1 cellular context compared by ENCODE assay signal in the genomic region with DNA sequence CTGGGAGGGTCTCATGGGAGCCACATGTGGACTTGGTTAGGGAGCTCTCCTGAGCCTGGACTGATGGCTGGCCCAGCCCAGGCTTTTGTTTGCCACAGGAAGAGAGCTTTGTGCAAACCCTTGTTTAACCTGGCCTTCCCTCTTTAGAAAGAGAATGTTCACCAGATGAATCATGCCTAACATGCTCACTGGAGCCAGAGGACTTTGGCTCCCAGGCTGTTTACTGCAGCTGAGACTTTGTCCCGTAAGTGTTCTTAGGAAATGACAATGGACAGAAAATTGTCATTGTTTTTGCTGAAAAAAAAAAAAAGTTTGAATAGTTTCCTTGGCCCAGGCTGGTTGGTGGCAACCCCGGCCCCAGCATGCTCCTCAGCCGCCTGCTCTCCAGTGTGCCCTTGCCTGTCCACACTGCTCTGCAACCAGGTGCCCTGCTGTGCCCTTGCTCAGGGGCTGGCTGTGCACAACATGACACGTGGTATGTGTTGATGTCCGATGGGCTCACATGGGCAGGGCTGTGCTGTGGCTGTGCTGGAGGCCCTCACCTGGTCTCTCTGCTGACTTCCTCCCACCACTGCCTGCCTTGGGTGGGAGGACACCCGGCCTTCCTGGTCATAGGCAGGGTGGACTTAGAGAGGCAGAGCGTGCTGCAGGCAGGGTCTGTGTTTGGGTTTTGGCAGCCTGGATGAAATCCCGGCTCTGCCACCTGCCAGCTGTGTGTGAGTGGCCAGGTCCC.
TF ChIP-seq lines count a peak whose summit lies in the region.

No MANE protein-coding gene starts in this region.

TF ChIP-seq in HepG2, 621 proteins besides CTCF, POLR2A, EP300 and RAD21 (continued from another document):
- TF ChIP-seq, protein P1, sequence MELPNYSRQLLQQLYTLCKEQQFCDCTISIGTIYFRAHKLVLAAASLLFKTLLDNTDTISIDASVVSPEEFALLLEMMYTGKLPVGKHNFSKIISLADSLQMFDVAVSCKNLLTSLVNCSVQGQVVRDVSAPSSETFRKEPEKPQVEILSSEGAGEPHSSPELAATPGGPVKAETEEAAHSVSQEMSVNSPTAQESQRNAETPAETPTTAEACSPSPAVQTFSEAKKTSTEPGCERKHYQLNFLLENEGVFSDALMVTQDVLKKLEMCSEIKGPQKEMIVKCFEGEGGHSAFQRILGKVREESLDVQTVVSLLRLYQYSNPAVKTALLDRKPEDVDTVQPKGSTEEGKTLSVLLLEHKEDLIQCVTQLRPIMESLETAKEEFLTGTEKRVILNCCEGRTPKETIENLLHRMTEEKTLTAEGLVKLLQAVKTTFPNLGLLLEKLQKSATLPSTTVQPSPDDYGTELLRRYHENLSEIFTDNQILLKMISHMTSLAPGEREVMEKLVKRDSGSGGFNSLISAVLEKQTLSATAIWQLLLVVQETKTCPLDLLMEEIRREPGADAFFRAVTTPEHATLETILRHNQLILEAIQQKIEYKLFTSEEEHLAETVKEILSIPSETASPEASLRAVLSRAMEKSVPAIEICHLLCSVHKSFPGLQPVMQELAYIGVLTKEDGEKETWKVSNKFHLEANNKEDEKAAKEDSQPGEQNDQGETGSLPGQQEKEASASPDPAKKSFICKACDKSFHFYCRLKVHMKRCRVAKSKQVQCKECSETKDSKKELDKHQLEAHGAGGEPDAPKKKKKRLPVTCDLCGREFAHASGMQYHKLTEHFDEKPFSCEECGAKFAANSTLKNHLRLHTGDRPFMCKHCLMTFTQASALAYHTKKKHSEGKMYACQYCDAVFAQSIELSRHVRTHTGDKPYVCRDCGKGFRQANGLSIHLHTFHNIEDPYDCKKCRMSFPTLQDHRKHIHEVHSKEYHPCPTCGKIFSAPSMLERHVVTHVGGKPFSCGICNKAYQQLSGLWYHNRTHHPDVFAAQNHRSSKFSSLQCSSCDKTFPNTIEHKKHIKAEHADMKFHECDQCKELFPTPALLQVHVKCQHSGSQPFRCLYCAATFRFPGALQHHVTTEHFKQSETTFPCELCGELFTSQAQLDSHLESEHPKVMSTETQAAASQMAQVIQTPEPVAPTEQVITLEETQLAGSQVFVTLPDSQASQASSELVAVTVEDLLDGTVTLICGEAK (IDR thresholded peaks at IDR 0.05) = no peak
- TF ChIP-seq, protein P1 (CRISPR knock-in tag; IDR thresholded peaks at IDR 0.05) = peak; percentile 73
- TF ChIP-seq ZNF20 (CRISPR knock-in tag; IDR thresholded peaks at IDR 0.05) = no peak
- TF ChIP-seq SALL1 (CRISPR knock-in tag; IDR thresholded peaks at IDR 0.05) = peak; percentile 93
- no peak for TF ChIP-seq ZNF451 (CRISPR knock-in tag; IDR thresholded peaks at IDR 0.05)
- TF ChIP-seq, protein P2, sequence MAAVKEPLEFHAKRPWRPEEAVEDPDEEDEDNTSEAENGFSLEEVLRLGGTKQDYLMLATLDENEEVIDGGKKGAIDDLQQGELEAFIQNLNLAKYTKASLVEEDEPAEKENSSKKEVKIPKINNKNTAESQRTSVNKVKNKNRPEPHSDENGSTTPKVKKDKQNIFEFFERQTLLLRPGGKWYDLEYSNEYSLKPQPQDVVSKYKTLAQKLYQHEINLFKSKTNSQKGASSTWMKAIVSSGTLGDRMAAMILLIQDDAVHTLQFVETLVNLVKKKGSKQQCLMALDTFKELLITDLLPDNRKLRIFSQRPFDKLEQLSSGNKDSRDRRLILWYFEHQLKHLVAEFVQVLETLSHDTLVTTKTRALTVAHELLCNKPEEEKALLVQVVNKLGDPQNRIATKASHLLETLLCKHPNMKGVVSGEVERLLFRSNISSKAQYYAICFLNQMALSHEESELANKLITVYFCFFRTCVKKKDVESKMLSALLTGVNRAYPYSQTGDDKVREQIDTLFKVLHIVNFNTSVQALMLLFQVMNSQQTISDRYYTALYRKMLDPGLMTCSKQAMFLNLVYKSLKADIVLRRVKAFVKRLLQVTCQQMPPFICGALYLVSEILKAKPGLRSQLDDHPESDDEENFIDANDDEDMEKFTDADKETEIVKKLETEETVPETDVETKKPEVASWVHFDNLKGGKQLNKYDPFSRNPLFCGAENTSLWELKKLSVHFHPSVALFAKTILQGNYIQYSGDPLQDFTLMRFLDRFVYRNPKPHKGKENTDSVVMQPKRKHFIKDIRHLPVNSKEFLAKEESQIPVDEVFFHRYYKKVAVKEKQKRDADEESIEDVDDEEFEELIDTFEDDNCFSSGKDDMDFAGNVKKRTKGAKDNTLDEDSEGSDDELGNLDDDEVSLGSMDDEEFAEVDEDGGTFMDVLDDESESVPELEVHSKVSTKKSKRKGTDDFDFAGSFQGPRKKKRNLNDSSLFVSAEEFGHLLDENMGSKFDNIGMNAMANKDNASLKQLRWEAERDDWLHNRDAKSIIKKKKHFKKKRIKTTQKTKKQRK (IDR thresholded peaks at IDR 0.05; ENCODE audit: low read length) = no peak
- TF ChIP-seq MBNL3 (CRISPR knock-in tag; conservative IDR thresholded peaks at IDR 0.05) = no peak
- TF ChIP-seq SIX1 (CRISPR knock-in tag; IDR thresholded peaks at IDR 0.05; ENCODE audit: borderline replicate concordance) = no peak
- TF ChIP-seq, protein P3, sequence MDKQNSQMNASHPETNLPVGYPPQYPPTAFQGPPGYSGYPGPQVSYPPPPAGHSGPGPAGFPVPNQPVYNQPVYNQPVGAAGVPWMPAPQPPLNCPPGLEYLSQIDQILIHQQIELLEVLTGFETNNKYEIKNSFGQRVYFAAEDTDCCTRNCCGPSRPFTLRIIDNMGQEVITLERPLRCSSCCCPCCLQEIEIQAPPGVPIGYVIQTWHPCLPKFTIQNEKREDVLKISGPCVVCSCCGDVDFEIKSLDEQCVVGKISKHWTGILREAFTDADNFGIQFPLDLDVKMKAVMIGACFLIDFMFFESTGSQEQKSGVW (CRISPR knock-in tag; IDR thresholded peaks at IDR 0.05; ENCODE audit: borderline replicate concordance) = no peak
- no peak for TF ChIP-seq POLR2AphosphoS5 (IDR thresholded peaks at IDR 0.05; ENCODE audit: low read depth, low read length)
- no peak for TF ChIP-seq ONECUT2 (CRISPR knock-in tag; IDR thresholded peaks at IDR 0.05)
- TF ChIP-seq MAFG (CRISPR knock-in tag; IDR thresholded peaks at IDR 0.05) = no peak
- TF ChIP-seq ZBTB7A (CRISPR knock-in tag; IDR thresholded peaks at IDR 0.05) = peak; percentile 31; the same call in 1 of the 2 replicates
- TF ChIP-seq, protein P4, sequence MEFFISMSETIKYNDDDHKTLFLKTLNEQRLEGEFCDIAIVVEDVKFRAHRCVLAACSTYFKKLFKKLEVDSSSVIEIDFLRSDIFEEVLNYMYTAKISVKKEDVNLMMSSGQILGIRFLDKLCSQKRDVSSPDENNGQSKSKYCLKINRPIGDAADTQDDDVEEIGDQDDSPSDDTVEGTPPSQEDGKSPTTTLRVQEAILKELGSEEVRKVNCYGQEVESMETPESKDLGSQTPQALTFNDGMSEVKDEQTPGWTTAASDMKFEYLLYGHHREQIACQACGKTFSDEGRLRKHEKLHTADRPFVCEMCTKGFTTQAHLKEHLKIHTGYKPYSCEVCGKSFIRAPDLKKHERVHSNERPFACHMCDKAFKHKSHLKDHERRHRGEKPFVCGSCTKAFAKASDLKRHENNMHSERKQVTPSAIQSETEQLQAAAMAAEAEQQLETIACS (CRISPR knock-in tag; IDR thresholded peaks at IDR 0.05) = no peak
- TF ChIP-seq, protein P5, sequence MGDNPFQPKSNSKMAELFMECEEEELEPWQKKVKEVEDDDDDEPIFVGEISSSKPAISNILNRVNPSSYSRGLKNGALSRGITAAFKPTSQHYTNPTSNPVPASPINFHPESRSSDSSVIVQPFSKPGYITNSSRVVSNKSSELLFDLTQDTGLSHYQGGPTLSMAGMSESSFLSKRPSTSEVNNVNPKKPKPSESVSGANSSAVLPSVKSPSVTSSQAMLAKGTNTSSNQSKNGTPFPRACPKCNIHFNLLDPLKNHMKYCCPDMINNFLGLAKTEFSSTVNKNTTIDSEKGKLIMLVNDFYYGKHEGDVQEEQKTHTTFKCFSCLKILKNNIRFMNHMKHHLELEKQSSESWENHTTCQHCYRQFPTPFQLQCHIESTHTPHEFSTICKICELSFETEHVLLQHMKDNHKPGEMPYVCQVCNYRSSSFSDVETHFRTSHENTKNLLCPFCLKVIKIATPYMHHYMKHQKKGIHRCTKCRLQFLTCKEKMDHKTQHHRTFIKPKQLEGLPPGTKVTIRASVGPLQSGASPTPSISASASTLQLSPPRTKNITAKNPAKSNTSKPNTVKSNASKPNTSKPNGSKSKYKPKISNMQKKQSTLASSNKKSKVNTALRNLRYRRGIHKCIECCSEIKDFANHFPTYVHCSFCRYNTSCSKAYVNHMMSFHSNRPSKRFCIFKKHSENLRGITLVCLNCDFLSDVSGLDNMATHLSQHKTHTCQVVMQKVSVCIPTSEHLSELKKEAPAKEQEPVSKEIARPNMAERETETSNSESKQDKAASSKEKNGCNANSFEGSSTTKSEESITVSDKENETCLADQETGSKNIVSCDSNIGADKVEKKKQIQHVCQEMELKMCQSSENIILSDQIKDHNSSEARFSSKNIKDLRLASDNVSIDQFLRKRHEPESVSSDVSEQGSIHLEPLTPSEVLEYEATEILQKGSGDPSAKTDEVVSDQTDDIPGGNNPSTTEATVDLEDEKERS (CRISPR knock-in tag; IDR thresholded peaks at IDR 0.05) = no peak
- TF ChIP-seq ZNF205 (CRISPR knock-in tag; IDR thresholded peaks at IDR 0.05) = peak; percentile 58; the same call in 1 of the 2 replicates
- TF ChIP-seq CAMTA2 (CRISPR knock-in tag; IDR thresholded peaks at IDR 0.05; ENCODE audit: borderline replicate concordance) = 0 out of 2 replicates have a peak, but pooled peaks have one; percentile 48
- TF ChIP-seq POLR2AphosphoS2 (IDR thresholded peaks at IDR 0.05; ENCODE audit: low read depth, low read length) = no peak
- TF ChIP-seq ZBTB38 (CRISPR knock-in tag; IDR thresholded peaks at IDR 0.05) = peak; percentile 43; the same call in 1 of the 2 replicates
- TF ChIP-seq, protein P6, sequence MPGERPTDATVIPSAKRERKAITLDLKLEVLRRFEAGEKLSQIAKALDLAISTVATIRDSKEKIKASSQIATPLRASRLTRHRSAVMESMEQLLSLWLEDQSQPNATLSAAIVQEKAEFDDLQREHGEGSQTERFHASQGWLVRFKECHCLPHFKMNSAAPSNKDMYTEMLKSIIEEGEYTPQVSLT (CRISPR knock-in tag; IDR thresholded peaks at IDR 0.05; ENCODE audit: borderline replicate concordance, low read depth) = no peak
- TF ChIP-seq, protein P7, sequence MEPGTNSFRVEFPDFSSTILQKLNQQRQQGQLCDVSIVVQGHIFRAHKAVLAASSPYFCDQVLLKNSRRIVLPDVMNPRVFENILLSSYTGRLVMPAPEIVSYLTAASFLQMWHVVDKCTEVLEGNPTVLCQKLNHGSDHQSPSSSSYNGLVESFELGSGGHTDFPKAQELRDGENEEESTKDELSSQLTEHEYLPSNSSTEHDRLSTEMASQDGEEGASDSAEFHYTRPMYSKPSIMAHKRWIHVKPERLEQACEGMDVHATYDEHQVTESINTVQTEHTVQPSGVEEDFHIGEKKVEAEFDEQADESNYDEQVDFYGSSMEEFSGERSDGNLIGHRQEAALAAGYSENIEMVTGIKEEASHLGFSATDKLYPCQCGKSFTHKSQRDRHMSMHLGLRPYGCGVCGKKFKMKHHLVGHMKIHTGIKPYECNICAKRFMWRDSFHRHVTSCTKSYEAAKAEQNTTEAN (CRISPR knock-in tag; conservative IDR thresholded peaks at IDR 0.05) = peak; percentile 82
- peak; percentile 63 for TF ChIP-seq ZNF644 (CRISPR knock-in tag; IDR thresholded peaks at IDR 0.05; ENCODE audit: low read depth)
- no peak for TF ChIP-seq SCMH1 (CRISPR knock-in tag; IDR thresholded peaks at IDR 0.05; ENCODE audit: borderline replicate concordance)
